ENCODE assay signal across 1 cellular context in genomic region chr6:26055670-26056582, GRCh38.
TF ChIP-seq lines count a peak whose summit lies in the region.

No MANE protein-coding gene starts in this region.

TF ChIP-seq in K562, 482 proteins besides CTCF, POLR2A, EP300 and RAD21 (continued from another document and continues in another):
- peak; percentile 86 for TF ChIP-seq XRCC3 (IDR thresholded peaks at IDR 0.05)
- TF ChIP-seq SNIP1 (IDR thresholded peaks at IDR 0.05; ENCODE audit: low read depth) = peak; percentile 62; the same call in 1 of the 2 replicates
- 0 out of 2 replicates have a peak, but pooled peaks have one; percentile 34 for TF ChIP-seq PATZ1 (CRISPR knock-in tag; IDR thresholded peaks at IDR 0.05; ENCODE audit: borderline replicate concordance)
- TF ChIP-seq ZZZ3 (IDR thresholded peaks at IDR 0.05) = no peak
- TF ChIP-seq ZNF263 (CRISPR knock-in tag; IDR thresholded peaks at IDR 0.05; ENCODE audit: borderline replicate concordance) = no peak; the same call in 1 of the 2 replicates
- TF ChIP-seq BRD4 (IDR thresholded peaks at IDR 0.05) = peak; percentile 1
- peak; percentile 55; the same call in 1 of the 2 replicates for TF ChIP-seq SMAD3 (CRISPR knock-in tag; conservative IDR thresholded peaks at IDR 0.05)
- peak; percentile 97 for TF ChIP-seq RNF2 (IDR thresholded peaks at IDR 0.05)
- peak; percentile 96 for TF ChIP-seq POLR2AphosphoS5 (IDR thresholded peaks at IDR 0.05; ENCODE audit: control insufficient read depth, insufficient read depth, low read depth, low read length)
- TF ChIP-seq GTF2F1 (IDR thresholded peaks at IDR 0.05; ENCODE audit: low read depth, low read length) = peak; percentile 99
- no peak for TF ChIP-seq ELK1 (CRISPR knock-in tag; IDR thresholded peaks at IDR 0.05)
- peak; percentile 85; the same call in 1 of the 2 replicates for TF ChIP-seq HBP1 (CRISPR knock-in tag; IDR thresholded peaks at IDR 0.05)
- peak; percentile 72 to 77 for TF ChIP-seq SIN3A (IDR thresholded peaks at IDR 0.05; ENCODE audit: borderline replicate concordance in 2 of 2, control insufficient read depth in 1 of 2, low read depth in 2 of 2, low read length in 2 of 2)
- TF ChIP-seq THAP7 (CRISPR knock-in tag; IDR thresholded peaks at IDR 0.05) = no peak
- peak; percentile 61; the same call in 1 of the 2 replicates for TF ChIP-seq MAX (CRISPR knock-in tag; IDR thresholded peaks at IDR 0.05)
- TF ChIP-seq ZNF717 (CRISPR knock-in tag; IDR thresholded peaks at IDR 0.05) = no peak
- TF ChIP-seq FOXP1 (CRISPR knock-in tag; IDR thresholded peaks at IDR 0.05) = peak; percentile 89
- TF ChIP-seq ZNF644 (tag; IDR thresholded peaks at IDR 0.05; ENCODE audit: low read depth) = peak; percentile 29; the same call in 1 of the 2 replicates
- no peak; the same call in 1 of the 2 replicates for TF ChIP-seq CREB3 (tag; conservative IDR thresholded peaks at IDR 0.05; ENCODE audit: low read depth)
- TF ChIP-seq SIN3B (IDR thresholded peaks at IDR 0.05; ENCODE audit: low read depth) = 0 out of 2 replicates have a peak, but pooled peaks have one; percentile 33
- TF ChIP-seq POLR2H (tag; IDR thresholded peaks at IDR 0.05; ENCODE audit: low read depth) = peak; percentile 98
- TF ChIP-seq ZNF76 (CRISPR knock-in tag; IDR thresholded peaks at IDR 0.05; ENCODE audit: borderline replicate concordance) = peak; percentile 77; the same call in 1 of the 2 replicates
- peak; percentile 83; the same call in 1 of the 2 replicates for TF ChIP-seq ERF (CRISPR knock-in tag; IDR thresholded peaks at IDR 0.05)
- TF ChIP-seq CLOCK (CRISPR knock-in tag; IDR thresholded peaks at IDR 0.05; ENCODE audit: borderline replicate concordance) = no peak
- no peak for TF ChIP-seq SRSF3 (IDR thresholded peaks at IDR 0.05; ENCODE audit: insufficient read depth, low read length)
- no peak for TF ChIP-seq WHSC1 (IDR thresholded peaks at IDR 0.05; ENCODE audit: low read length)
- peak in 1 of 2 experiments; percentile 85; a peak in 2 of 4 replicates for TF ChIP-seq CSDE1 (IDR thresholded peaks at IDR 0.05)
- peak; percentile 95 for TF ChIP-seq POLR2AphosphoS2 (IDR thresholded peaks at IDR 0.05; ENCODE audit: low read length)
- TF ChIP-seq RERE (CRISPR knock-in tag; IDR thresholded peaks at IDR 0.05; ENCODE audit: borderline replicate concordance) = 0 out of 2 replicates have a peak, but pooled peaks have one; percentile 58
- TF ChIP-seq ZBTB43 (CRISPR knock-in tag; IDR thresholded peaks at IDR 0.05) = 0 out of 2 replicates have a peak, but pooled peaks have one; percentile 60
- TF ChIP-seq FOXM1 (IDR thresholded peaks at IDR 0.05; ENCODE audit: low read depth) = 0 out of 2 replicates have a peak, but pooled peaks have one; percentile 10
- no peak for TF ChIP-seq FOXM1 (CRISPR knock-in tag; IDR thresholded peaks at IDR 0.05; ENCODE audit: low read depth)
- peak; percentile 87 for TF ChIP-seq ZBTB26 (CRISPR knock-in tag; IDR thresholded peaks at IDR 0.05)
- no peak; the same call in 1 of the 2 replicates for TF ChIP-seq BHLHE40 (IDR thresholded peaks at IDR 0.05; ENCODE audit: low read length)
- peak; percentile 73 for TF ChIP-seq PHF8 (IDR thresholded peaks at IDR 0.05; ENCODE audit: borderline replicate concordance, low read length)
- no peak for TF ChIP-seq JUN (IDR thresholded peaks at IDR 0.05; ENCODE audit: borderline replicate concordance, low read depth, low read length)
- 0 out of 2 replicates have a peak, but pooled peaks have one; percentile 28 for TF ChIP-seq JUN (CRISPR knock-in tag; IDR thresholded peaks at IDR 0.05; ENCODE audit: borderline replicate concordance)
- peak in 1 of 2 experiments; percentile 42; a peak in 1 of 4 replicates for TF ChIP-seq SRF (CRISPR knock-in tag; IDR thresholded peaks at IDR 0.05)
- peak; percentile 98; the same call in 1 of the 2 replicates for TF ChIP-seq NR1H2 (CRISPR knock-in tag; IDR thresholded peaks at IDR 0.05)
- peak; percentile 12; the same call in 1 of the 2 replicates for TF ChIP-seq ZBTB5 (IDR thresholded peaks at IDR 0.05)
- peak; percentile 75 for TF ChIP-seq PCBP1 (IDR thresholded peaks at IDR 0.05; ENCODE audit: low read depth, low read length, poor library complexity, severe bottlenecking)
